In the genomic region with DNA sequence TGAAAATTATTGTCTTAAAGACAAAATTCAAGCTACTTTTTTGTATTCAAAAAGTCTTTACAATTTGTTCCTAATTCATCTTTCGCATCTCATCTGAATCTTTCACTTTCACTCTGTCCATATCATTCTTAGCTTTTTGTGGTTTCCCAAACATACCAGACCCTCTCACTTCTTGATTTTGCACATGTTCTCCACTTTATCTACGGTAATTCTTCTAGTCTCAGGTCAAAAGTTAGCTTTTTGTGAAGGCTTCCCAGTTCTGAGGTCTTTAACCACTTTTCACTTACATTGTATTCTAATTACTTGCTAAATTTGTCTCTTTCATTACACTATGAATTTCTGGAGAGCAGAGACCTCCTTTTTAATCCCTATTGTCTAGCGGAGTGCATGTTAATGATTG, we compare ENCODE assay signal across 16 cellular contexts. TPM values are rescaled to one million over a fixed set of nuclear protein-coding genes. Genes with fewer than 3 reads are reported as not detected.
DNase-seq lines count a peak whose midpoint lies in the region; ATAC-seq and TF ChIP-seq lines count a peak whose summit lies in the region.
"Had no signal": no experiment of that assay in that cellular context is flagged by ENCODE, and none has a peak within 500 bp of the region (broad histone marks: within the 10 kb centered on the region; RNA-seq: fewer than 3 reads in every experiment).

No MANE protein-coding gene starts in this region.

- no peak for TF ChIP-seq CTCF in lower leg skin (IDR thresholded peaks at IDR 0.05)

- no peaks in the 10 kb centered on the region for H3K27me3 ChIP-seq in SJCRH30
- H3K27me3 ChIP-seq: sigmoid colon had no signal

- 88 to 89% methylated on average over 3 of the region's 3 CpGs for WGBS in lower leg skin, 2 donors

- ATAC-seq in GM18907 (IDR thresholded peaks at IDR 0.05; ENCODE audit: unreplicated experiment) (peak; percentile 75), GM21737 (IDR thresholded peaks at IDR 0.05; ENCODE audit: unreplicated experiment) (peak; percentile 86), HG03103 (IDR thresholded peaks at IDR 0.05; ENCODE audit: low read depth, unreplicated experiment) (peak; percentile 93)

- no peaks in the 10 kb centered on the region for H3K36me3 ChIP-seq in SJCRH30
- H3K36me3 ChIP-seq: left ventricle myocardium inferior, sigmoid colon had no signal

- peak; percentile 14 for DNase-seq in RPMI8226
- no peak for DNase-seq in DMS53 (lab: John Stamatoyannopoulos, UW)
- no peak for DNase-seq in lower leg skin (ENCODE audit: low spot score in 2 of 2)
- DNase-seq in NCI-H524 treated with DMSO at 0.1 percent for 48 hours (lab: John Stamatoyannopoulos, UW): no peak
- DNase-seq in SJCRH30: no peak
- DNase-seq: activated naive CD8-positive, alpha-beta T cell treated with anti-CD3 and anti-CD28 coated beads for 36 hours; cerebellar nuclear complex; GF-D8; hippocampal formation; left ventricle myocardium inferior; NCI-H1092 treated with DMSO at 0.1 percent for 48 hours; sigmoid colon had no signal

- intact Hi-C loops in lower leg skin (cut with DNase I; ENCODE audit: low total_unique reads): no loop called here

- no peaks in the 10 kb centered on the region for H3K9me3 ChIP-seq in SJCRH30 (replicated peaks)
- H3K9me3 ChIP-seq: left ventricle myocardium inferior, sigmoid colon had no signal

- no peak for TF ChIP-seq POLR2A in lower leg skin (IDR thresholded peaks at IDR 0.05)

- no peak overlapping the region for H3K27ac ChIP-seq in SJCRH30
- H3K27ac ChIP-seq: C4-2B, left ventricle myocardium inferior, sigmoid colon had no signal

- H3K4me3 ChIP-seq in lower leg skin (ENCODE audit: low read depth, poor library complexity, severe bottlenecking) (no peak overlapping the region), SJCRH30 (no peak overlapping the region)
- H3K4me3 ChIP-seq: left ventricle myocardium inferior, sigmoid colon had no signal

- H3K4me1 ChIP-seq in SJCRH30: peaks cover 8% of the 10 kb centered on the region
- H3K4me1 ChIP-seq: left ventricle myocardium inferior had no signal

RNA-seq across cellular contexts. Expression of gene EPHA7, which starts 34.6 kb away (rescaled TPM):
- 1 to 10 TPM in 2 of 4 donors, under 1 TPM in 2; 0.04 to 2.4 (median 0.88) TPM for total RNA-seq in lower leg skin
- total RNA-seq in SJCRH30 (2014; rRNA removed; shearing (Covaris generic)): 75.3 and 89.0 TPM in 2 replicates
- total RNA-seq: activated naive CD8-positive, alpha-beta T cell treated with anti-CD3 and anti-CD28 coated beads for 36 hours had no signal

Comparison
In these comparisons a context has a peak if more than half of its experiments do, and no peak if none do; other contexts are left out.
1. RNA of gene EPHA7, which starts 34.6 kb away (total RNA-seq): 75.3 to 89.0 TPM in SJCRH30; 0.04 to 2.4 TPM in lower leg skin; every median in the first group is over 10 times any median in the second.
2. Peak in every context shown above with its lines, with median percentiles within 50 percentile points of each other: ATAC-seq.